4 cellular contexts compared by ENCODE assay signal in genomic region chr9:126564128-126564527, GRCh38.
TF ChIP-seq lines count a peak whose summit lies in the region.

No MANE protein-coding gene starts in this region.

TF ChIP-seq in A549, 52 proteins besides CTCF, POLR2A, EP300 and RAD21 (continues in another document):
- TF ChIP-seq ZNF302 (CRISPR knock-in tag; IDR thresholded peaks at IDR 0.05): no peak
- no peak for TF ChIP-seq USF2 (IDR thresholded peaks at IDR 0.05)
- TF ChIP-seq JUN (IDR thresholded peaks at IDR 0.05): no peak
- no peak for TF ChIP-seq RNF2 (IDR thresholded peaks at IDR 0.05; ENCODE audit: borderline replicate concordance, low read depth)
- TF ChIP-seq EHF (CRISPR knock-in tag; IDR thresholded peaks at IDR 0.05): no peak
- TF ChIP-seq E2F6 (IDR thresholded peaks at IDR 0.05; ENCODE audit: borderline replicate concordance, low read depth): no peak
- no peak for TF ChIP-seq JUNB (IDR thresholded peaks at IDR 0.05)
- TF ChIP-seq FOSL2 (IDR thresholded peaks at IDR 0.05): no peak
- TF ChIP-seq FOSL2 (CRISPR knock-in tag; IDR thresholded peaks at IDR 0.05): no peak
- no peak for TF ChIP-seq MAFK (IDR thresholded peaks at IDR 0.05; ENCODE audit: partially characterized antibody)
- TF ChIP-seq TFCP2L1 (CRISPR knock-in tag; IDR thresholded peaks at IDR 0.05): no peak
- no peak for TF ChIP-seq SREBF2 (IDR thresholded peaks at IDR 0.05)
- TF ChIP-seq EHMT2 (IDR thresholded peaks at IDR 0.05; ENCODE audit: low read depth): no peak
- no peak for TF ChIP-seq ELK1 (IDR thresholded peaks at IDR 0.05; ENCODE audit: low read depth, low read length)
- TF ChIP-seq HDAC2 (IDR thresholded peaks at IDR 0.05): no peak
- no peak for TF ChIP-seq GATA3 (IDR thresholded peaks at IDR 0.05; ENCODE audit: borderline replicate concordance)
- TF ChIP-seq PHF8 (IDR thresholded peaks at IDR 0.05; ENCODE audit: borderline replicate concordance, low read depth): no peak
- no peak for TF ChIP-seq NR3C1 (IDR thresholded peaks at IDR 0.05)
- TF ChIP-seq FOSB (CRISPR knock-in tag; IDR thresholded peaks at IDR 0.05): no peak

TF ChIP-seq in HCT116, 20 proteins besides CTCF, POLR2A, EP300 and RAD21 (continues in another document):
- TF ChIP-seq SIN3A (IDR thresholded peaks at IDR 0.05; ENCODE audit: low read depth) (no peak), SP1 (IDR thresholded peaks at IDR 0.05; ENCODE audit: low read depth) (no peak), CEBPB (IDR thresholded peaks at IDR 0.05; ENCODE audit: low read depth) (no peak), EZH2phosphoT487 (IDR thresholded peaks at IDR 0.05; ENCODE audit: borderline replicate concordance) (no peak), CBX3 (IDR thresholded peaks at IDR 0.05; ENCODE audit: low read depth) (no peak), MAX (IDR thresholded peaks at IDR 0.05) (no peak), ZBTB33 (IDR thresholded peaks at IDR 0.05; ENCODE audit: extremely low read depth, insufficient replicate concordance, low read length) (no peak), ELF1 (IDR thresholded peaks at IDR 0.05; ENCODE audit: borderline replicate concordance, low read depth) (no peak), POLR2AphosphoS5 (IDR thresholded peaks at IDR 0.05; ENCODE audit: low read depth, low read length) (no peak), TCF7L2 (IDR thresholded peaks at IDR 0.05; ENCODE audit: borderline replicate concordance, extremely low read depth, insufficient read depth, insufficient read length) (no peak), REST (IDR thresholded peaks at IDR 0.05; ENCODE audit: low read depth) (no peak), JUND (IDR thresholded peaks at IDR 0.05) (no peak)

TF ChIP-seq in K562, 482 proteins besides CTCF, POLR2A, EP300 and RAD21:
- TF ChIP-seq MTF1 (CRISPR knock-in tag; IDR thresholded peaks at IDR 0.05; ENCODE audit: borderline replicate concordance) (no peak), VEZF1 (CRISPR knock-in tag; IDR thresholded peaks at IDR 0.05) (peak; percentile 32; the same call in 1 of the 2 replicates), NR2C2 (CRISPR knock-in tag; IDR thresholded peaks at IDR 0.05) (no peak), NR2C2 (tag; IDR thresholded peaks at IDR 0.05) (no peak), GMEB1 (CRISPR knock-in tag; IDR thresholded peaks at IDR 0.05) (no peak), REST (CRISPR knock-in tag; IDR thresholded peaks at IDR 0.05; ENCODE audit: low read depth) (peak; percentile 92), THRB (CRISPR knock-in tag; conservative IDR thresholded peaks at IDR 0.05) (no peak), CGGBP1 (CRISPR knock-in tag; IDR thresholded peaks at IDR 0.05) (no peak)

TF ChIP-seq in HepG2, 621 proteins besides CTCF, POLR2A, EP300 and RAD21:
- TF ChIP-seq ZNF20 (CRISPR knock-in tag; IDR thresholded peaks at IDR 0.05) (no peak), ZNF281 (CRISPR knock-in tag; IDR thresholded peaks at IDR 0.05; ENCODE audit: borderline replicate concordance) (0 out of 2 replicates have a peak, but pooled peaks have one; percentile 17), REST (IDR thresholded peaks at IDR 0.05; ENCODE audit: borderline replicate concordance in 1 of 2, low read depth in 1 of 2, low read length in 2 of 2) (peak; percentile 38 to 74)
TF ChIP-seq in HepG2: peak in this region for 2.
